20 cellular contexts compared by ENCODE assay signal in the genomic region with DNA sequence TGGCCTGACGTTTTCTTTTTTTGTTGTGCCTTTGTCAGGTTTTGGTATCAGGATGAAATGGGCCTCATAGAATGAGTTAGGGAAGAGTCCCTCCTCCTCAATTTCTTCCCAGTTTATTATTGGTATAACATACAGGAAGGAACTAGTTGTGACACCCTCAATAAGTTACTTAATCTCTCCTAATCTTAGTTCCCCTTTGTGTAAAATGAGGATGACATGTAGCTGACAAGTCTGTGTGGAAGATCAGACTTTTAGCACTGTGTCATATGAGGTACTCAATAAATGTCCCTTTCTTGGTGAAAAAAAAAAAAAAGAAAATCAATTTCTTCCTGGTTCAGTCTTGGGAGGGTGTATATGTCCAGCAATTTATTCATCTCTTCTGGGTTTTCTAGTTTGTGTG.
"Had no signal": no experiment of that assay in that cellular context is flagged by ENCODE, and none has a peak within 500 bp of the region (broad histone marks: within the 10 kb centered on the region; RNA-seq: fewer than 3 reads in every experiment).

No MANE protein-coding gene starts in this region.

- H3K9me3 Mint-ChIP-seq: natural killer cell had no signal

- DNase-seq: activated CD4-positive, alpha-beta T cell treated with anti-CD3 and anti-CD28 coated beads for 36 hours; activated CD4-positive, alpha-beta T cell treated with anti-CD3 and anti-CD28 coated beads, Interleukin-2, amount 50 U/mL, for 48 hours; activated CD8-positive, alpha-beta memory T cell treated with anti-CD3 and anti-CD28 coated beads, Interleukin-2, amount 10 ng/mL, durations not matched to agents 7 days and 5 days; activated naive CD4-positive, alpha-beta T cell; activated naive CD8-positive, alpha-beta T cell treated with anti-CD3 and anti-CD28 coated beads, Interleukin-2, amount 10 ng/mL, durations not matched to agents 7 days and 5 days; activated T-cell treated with anti-CD3 and anti-CD28 coated beads, Interleukin-2, amount 50 U/mL, for 1 hour; amygdala; dorsolateral prefrontal cortex; endodermal cell; foreskin fibroblast; hippocampal formation; left cardiac atrium; lower lobe of right lung; natural killer cell; right lobe of liver; stimulated activated CD4-positive, alpha-beta T cell treated with anti-CD3 and anti-CD28 coated beads, Interleukin-4, amount 100 ng/mL, for 1 hour; stimulated activated naive CD8-positive, alpha-beta T cell treated with anti-CD3 and anti-CD28 coated beads, Interleukin-15, amount 100 ng/mL, for 72 hours; T1000; trophoblast cell had no signal

- H3K27me3 Mint-ChIP-seq: activated naive CD8-positive, alpha-beta T cell treated with anti-CD3 and anti-CD28 coated beads, Interleukin-2, amount 10 ng/mL, durations not matched to agents 7 days and 5 days had no signal

- H3K4me3 Mint-ChIP-seq: activated CD4-positive, alpha-beta T cell treated with anti-CD3 and anti-CD28 coated beads for 36 hours; activated CD8-positive, alpha-beta memory T cell treated with anti-CD3 and anti-CD28 coated beads, Interleukin-2, amount 10 ng/mL, durations not matched to agents 7 days and 5 days; activated naive CD8-positive, alpha-beta T cell treated with anti-CD3 and anti-CD28 coated beads, Interleukin-2, amount 10 ng/mL, durations not matched to agents 7 days and 5 days; activated T-helper 17 cell treated with anti-CD3 and anti-CD28 coated beads, Interleukin-2, amount 50 U/mL, for 72 hours; endodermal cell; natural killer cell; stimulated activated naive CD8-positive, alpha-beta T cell treated with anti-CD3 and anti-CD28 coated beads, Interleukin-15, amount 100 ng/mL, for 72 hours had no signal

- H3K27ac Mint-ChIP-seq: activated CD4-positive, alpha-beta T cell treated with anti-CD3 and anti-CD28 coated beads for 36 hours; activated CD8-positive, alpha-beta memory T cell treated with anti-CD3 and anti-CD28 coated beads, Interleukin-2, amount 10 ng/mL, durations not matched to agents 7 days and 5 days; activated naive CD8-positive, alpha-beta T cell treated with anti-CD3 and anti-CD28 coated beads, Interleukin-2, amount 10 ng/mL, durations not matched to agents 7 days and 5 days; activated T-helper 17 cell treated with anti-CD3 and anti-CD28 coated beads, Interleukin-2, amount 50 U/mL, for 72 hours; endodermal cell; natural killer cell; stimulated activated naive CD8-positive, alpha-beta T cell treated with anti-CD3 and anti-CD28 coated beads, Interleukin-15, amount 100 ng/mL, for 72 hours had no signal

- H3K36me3 Mint-ChIP-seq: activated CD8-positive, alpha-beta memory T cell treated with anti-CD3 and anti-CD28 coated beads, Interleukin-2, amount 10 ng/mL, durations not matched to agents 7 days and 5 days; activated naive CD8-positive, alpha-beta T cell treated with anti-CD3 and anti-CD28 coated beads, Interleukin-2, amount 10 ng/mL, durations not matched to agents 7 days and 5 days; natural killer cell had no signal

- ATAC-seq: activated CD4-positive, alpha-beta T cell treated with anti-CD3 and anti-CD28 coated beads for 36 hours; activated CD8-positive, alpha-beta memory T cell treated with anti-CD3 and anti-CD28 coated beads, Interleukin-2, amount 10 ng/mL, durations not matched to agents 7 days and 5 days; activated T-helper 17 cell treated with anti-CD3 and anti-CD28 coated beads, Interleukin-2, amount 50 U/mL, for 72 hours; natural killer cell; stimulated activated naive CD8-positive, alpha-beta T cell treated with anti-CD3 and anti-CD28 coated beads, Interleukin-15, amount 100 ng/mL, for 72 hours had no signal

- H3K4me1 Mint-ChIP-seq: activated CD4-positive, alpha-beta T cell treated with anti-CD3 and anti-CD28 coated beads for 36 hours; activated CD8-positive, alpha-beta memory T cell treated with anti-CD3 and anti-CD28 coated beads, Interleukin-2, amount 10 ng/mL, durations not matched to agents 7 days and 5 days; activated naive CD8-positive, alpha-beta T cell treated with anti-CD3 and anti-CD28 coated beads, Interleukin-2, amount 10 ng/mL, durations not matched to agents 7 days and 5 days; activated T-helper 17 cell treated with anti-CD3 and anti-CD28 coated beads, Interleukin-2, amount 50 U/mL, for 72 hours; endodermal cell; natural killer cell; stimulated activated naive CD8-positive, alpha-beta T cell treated with anti-CD3 and anti-CD28 coated beads, Interleukin-15, amount 100 ng/mL, for 72 hours had no signal
